ENCODE assay signal across 8 cellular contexts in genomic region chr14:92040431-92041040, GRCh38. TPM values are rescaled to one million over a fixed set of nuclear protein-coding genes. Genes with fewer than 3 reads are reported as not detected.
A peak's percentile ranks its signal among the peaks of the same experiment; 100 is the strongest.
DNase-seq lines count a peak whose midpoint lies in the region; ATAC-seq, FAIRE-seq and TF ChIP-seq lines count a peak whose summit lies in the region.

No MANE protein-coding gene starts in this region.

- FAIRE-seq in D721Med (lab: Jason Lieb, UNC), result no peak

- H3K4me1 Mint-ChIP-seq in WTC11 (peaks cover 15% of the 10 kb centered on the region), naive B cell (peaks cover 22 to 56% (median 43%) of the 10 kb centered on the region in 3 donors)

- no peaks in the 10 kb centered on the region for H3K27me3 Mint-ChIP-seq in WTC11 (ENCODE audit: low read depth)
- H3K27me3 Mint-ChIP-seq in naive B cell, result no peaks in the 10 kb centered on the region

- POLR2A ChIA-PET in WTC11 (lab: Charles Lee), result interaction anchor here (0.7 to 2.1 kb wide), 5 partner anchors 66 to 1129 kb away, joined by 3 to 12 read pairs (median 4); partner anchors contain the start of genes ATXN3, CPSF2 and NDUFB1

- TF ChIP-seq CTCF in WTC11 (IDR thresholded peaks at IDR 0.05) (no peak), D721Med (IDR thresholded peaks at IDR 0.05; ENCODE audit: insufficient read depth, missing control alignments) (no peak)

- H3K36me3 Mint-ChIP-seq in WTC11, result no peaks in the 10 kb centered on the region; the same call in 1 of the 2 replicates
- peaks cover 5 to 6% of the 10 kb centered on the region in 2 donors for H3K36me3 Mint-ChIP-seq in naive B cell

- peak; percentile 14 for ATAC-seq in GM21381 (IDR thresholded peaks at IDR 0.05; ENCODE audit: unreplicated experiment)
- peak; percentile 4; the same call in 1 of the 2 replicates for ATAC-seq in WTC11
- no peak for ATAC-seq in naive B cell (ENCODE audit: low read depth in 2 of 2)
- ATAC-seq in activated CD4-positive, CD25-positive, alpha-beta regulatory T cell treated with anti-CD3 and anti-CD28 coated beads, Interleukin-2, amount 50 U/mL, for 24 hours, result no peak

- H3K9me3 Mint-ChIP-seq in WTC11 (no peaks in the 10 kb centered on the region), naive B cell (no peaks in the 10 kb centered on the region)

- H3K27ac Mint-ChIP-seq in WTC11 (peak overlapping the region; percentile 100), naive B cell (peak overlapping the region; percentile 95 to 100 (median 98))

- H3K4me3 Mint-ChIP-seq in WTC11 (peak overlapping the region; percentile 95), naive B cell (peak overlapping the region; percentile 91 to 99 (median 98))

- DNase-seq in DMS79 treated with DMSO at 0.1 percent for 48 hours (lab: John Stamatoyannopoulos, UW) (peak; percentile 84), NAMALWA (ENCODE audit: low spot score) (peak; percentile 65), WTC11 (ENCODE audit: low spot score) (no peak), fibroblast of gingiva (ENCODE audit: low read depth) (peak; percentile 8), naive B cell (no peak), D721Med (ENCODE audit: insufficient read length, low spot score) (no peak)

- CTCF ChIA-PET in WTC11 (lab: Charles Lee), result interaction anchor here (0.9 to 1.7 kb wide), 4 partner anchors 44 to 312 kb away, joined by 3 to 9 read pairs (median 5); partner anchors contain the start of gene ATXN3

TF ChIP-seq in WTC11, 78 proteins besides CTCF, POLR2A, EP300 and RAD21:
- TF ChIP-seq GABPB1 (CRISPR knock-in tag; IDR thresholded peaks at IDR 0.05) (no peak), MLX (CRISPR knock-in tag; IDR thresholded peaks at IDR 0.05) (no peak)
- TF ChIP-seq, protein P1, sequence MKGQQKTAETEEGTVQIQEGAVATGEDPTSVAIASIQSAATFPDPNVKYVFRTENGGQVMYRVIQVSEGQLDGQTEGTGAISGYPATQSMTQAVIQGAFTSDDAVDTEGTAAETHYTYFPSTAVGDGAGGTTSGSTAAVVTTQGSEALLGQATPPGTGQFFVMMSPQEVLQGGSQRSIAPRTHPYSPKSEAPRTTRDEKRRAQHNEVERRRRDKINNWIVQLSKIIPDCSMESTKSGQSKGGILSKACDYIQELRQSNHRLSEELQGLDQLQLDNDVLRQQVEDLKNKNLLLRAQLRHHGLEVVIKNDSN (CRISPR knock-in tag; IDR thresholded peaks at IDR 0.05), result 0 out of 2 replicates have a peak, but pooled peaks have one; percentile 26
- TF ChIP-seq, protein P2, sequence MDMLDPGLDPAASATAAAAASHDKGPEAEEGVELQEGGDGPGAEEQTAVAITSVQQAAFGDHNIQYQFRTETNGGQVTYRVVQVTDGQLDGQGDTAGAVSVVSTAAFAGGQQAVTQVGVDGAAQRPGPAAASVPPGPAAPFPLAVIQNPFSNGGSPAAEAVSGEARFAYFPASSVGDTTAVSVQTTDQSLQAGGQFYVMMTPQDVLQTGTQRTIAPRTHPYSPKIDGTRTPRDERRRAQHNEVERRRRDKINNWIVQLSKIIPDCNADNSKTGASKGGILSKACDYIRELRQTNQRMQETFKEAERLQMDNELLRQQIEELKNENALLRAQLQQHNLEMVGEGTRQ (CRISPR knock-in tag; IDR thresholded peaks at IDR 0.05), result peak; percentile 47; the same call in 1 of the 2 replicates
TF ChIP-seq in WTC11: peak in this region for 2.

RNA-seq across cellular contexts. Expression of gene TRIP11, which starts 0.7 kb away (rescaled TPM):
- 32.9 to 36.5 TPM (median 34.4 TPM) in 3 replicates for total RNA-seq in WTC11 (2021)
- polyA plus RNA-seq in naive B cell (ENCODE audit: low read depth in 6 of 6), result 10 to 100 TPM; 32.2 to 86.1 (median 51.7) TPM

Comparison
In these comparisons a context has a peak if more than half of its experiments do, and no peak if none do; other contexts are left out.
1. DNase-seq: peak in DMS79 treated with DMSO at 0.1 percent for 48 hours (single experiment), NAMALWA (single experiment) and fibroblast of gingiva (single experiment); none in WTC11 (single experiment), naive B cell (single experiment) and D721Med (single experiment).
2. ATAC-seq: peak in GM21381 (single experiment) and WTC11 (single experiment); none in naive B cell (0 of 2) and activated CD4-positive, CD25-positive, alpha-beta regulatory T cell treated with anti-CD3 and anti-CD28 coated beads, Interleukin-2, amount 50 U/mL, for 24 hours (0 of 2).